Comparison of ENCODE assay signal across 16 cellular contexts in the genomic region with DNA sequence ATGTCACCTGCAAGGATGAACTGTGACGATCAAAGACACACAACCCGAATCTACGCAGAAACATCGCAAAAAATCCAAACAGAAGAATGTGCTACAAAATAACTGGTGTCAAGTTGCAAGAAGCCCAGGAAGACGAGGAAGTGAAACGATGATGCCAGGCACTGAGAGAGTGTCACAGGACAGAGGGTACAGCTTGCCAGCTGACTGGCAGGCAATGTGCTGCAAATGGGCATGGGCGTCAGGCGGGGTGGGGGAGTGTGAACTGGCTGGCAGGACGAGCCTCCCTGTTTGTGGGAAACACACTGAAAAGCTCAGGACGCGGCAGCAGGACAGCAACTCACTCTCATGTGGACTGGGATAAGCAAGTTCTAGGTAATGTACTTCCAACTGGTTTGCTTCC. TPM values are rescaled to one million over a fixed set of nuclear protein-coding genes. Genes with fewer than 3 reads are reported as not detected.
DNase-seq lines count a peak whose midpoint lies in the region; ATAC-seq and TF ChIP-seq lines count a peak whose summit lies in the region.
"Had no signal": no experiment of that assay in that cellular context is flagged by ENCODE, and none has a peak within 500 bp of the region (broad histone marks: within the 10 kb centered on the region; RNA-seq: fewer than 3 reads in every experiment).

No MANE protein-coding gene starts in this region.

- ATAC-seq in CD4-positive, CD25-positive, alpha-beta regulatory T cell (ENCODE audit: low read depth in 2 of 2) = no peak
- ATAC-seq in RWPE2 (ENCODE audit: low read depth) = no peak
- peak; percentile 83 to 85 for ATAC-seq in left cardiac atrium
- ATAC-seq in GM19395 (IDR thresholded peaks at IDR 0.05; ENCODE audit: unreplicated experiment) = no peak
- ATAC-seq in HG02588 (IDR thresholded peaks at IDR 0.05; ENCODE audit: unreplicated experiment) = no peak
- no peak for ATAC-seq in GM21447 (IDR thresholded peaks at IDR 0.05; ENCODE audit: unreplicated experiment)
- ATAC-seq: activated T-cell treated with anti-CD3 and anti-CD28 coated beads, Interleukin-2, amount 50 U/mL, for 4 hours; effector memory CD8-positive, alpha-beta T cell; left colon had no signal

- no peaks in the 10 kb centered on the region for H3K27me3 ChIP-seq in CD4-positive, CD25-positive, alpha-beta regulatory T cell (ENCODE audit: control insufficient read depth, insufficient read depth, low read length)
- no peaks in the 10 kb centered on the region for H3K27me3 ChIP-seq in RWPE2 (ENCODE audit: insufficient read depth, poor library complexity, severe bottlenecking)
- H3K27me3 ChIP-seq in prostate gland (replicated peaks; ENCODE audit: insufficient read depth) = no peaks in the 10 kb centered on the region
- H3K27me3 ChIP-seq in HAP-1 (ENCODE audit: low read depth) = no peaks in the 10 kb centered on the region

- peaks cover 4 to 17% (median 10%) of the 10 kb centered on the region in 4 donors for H3K4me1 Mint-ChIP-seq in CD4-positive, CD25-positive, alpha-beta regulatory T cell

- in situ Hi-C loops in HAP-1 (cut with MboI; ENCODE audit: low sequenced_read_pairs) = no loop called here

- H3K27me3 Mint-ChIP-seq in CD4-positive, CD25-positive, alpha-beta regulatory T cell = no peaks in the 10 kb centered on the region
- H3K27me3 Mint-ChIP-seq: effector memory CD8-positive, alpha-beta T cell had no signal

- peaks cover 43% of the 10 kb centered on the region for H3K36me3 Mint-ChIP-seq in CD4-positive, CD25-positive, alpha-beta regulatory T cell

- TF ChIP-seq CTCF in RWPE2 (IDR thresholded peaks at IDR 0.05; ENCODE audit: poor library complexity, severe bottlenecking) = no peak
- TF ChIP-seq CTCF in prostate gland (IDR thresholded peaks at IDR 0.05) = no peak

- H3K36me3 ChIP-seq in CD4-positive, CD25-positive, alpha-beta regulatory T cell (ENCODE audit: control insufficient read depth, insufficient read depth, low read length) = peaks cover 35% of the 10 kb centered on the region
- peaks cover 55% of the 10 kb centered on the region for H3K36me3 ChIP-seq in RWPE2 (ENCODE audit: low read depth)
- H3K36me3 ChIP-seq in prostate gland = peaks cover 0 to 12% of the 10 kb centered on the region in 2 donors
- peaks cover 21% of the 10 kb centered on the region for H3K36me3 ChIP-seq in HAP-1 (replicated peaks)

- no peaks in the 10 kb centered on the region for H3K4me1 ChIP-seq in CD4-positive, CD25-positive, alpha-beta regulatory T cell (ENCODE audit: control insufficient read depth, insufficient read depth, low read length, poor library complexity, severe bottlenecking)
- H3K4me1 ChIP-seq in RWPE2 (ENCODE audit: insufficient read depth, poor library complexity, severe bottlenecking) (peaks cover 3% of the 10 kb centered on the region), prostate gland (replicated peaks) (no peaks in the 10 kb centered on the region), HAP-1 (peaks cover under 1% of the 10 kb centered on the region; the same call in 1 of the 2 replicates)

- H3K4me3 Mint-ChIP-seq in CD4-positive, CD25-positive, alpha-beta regulatory T cell = no peak overlapping the region
- H3K4me3 Mint-ChIP-seq: activated T-cell treated with anti-CD3 and anti-CD28 coated beads, Interleukin-2, amount 50 U/mL, for 4 hours; effector memory CD8-positive, alpha-beta T cell had no signal

- no peak for TF ChIP-seq POLR2A in prostate gland (IDR thresholded peaks at IDR 0.05)

- H3K27ac ChIP-seq in CD4-positive, CD25-positive, alpha-beta regulatory T cell (ENCODE audit: insufficient read depth, low read length, poor library complexity, severe bottlenecking) = no peak overlapping the region
- H3K27ac ChIP-seq in RWPE2 (ENCODE audit: poor library complexity, severe bottlenecking) = no peak overlapping the region
- no peak overlapping the region for H3K27ac ChIP-seq in prostate gland

- intact Hi-C loops in left cardiac atrium (cut with DNase I) (loop anchor here in 1 of 2 donors (10.0 kb wide), 1 partner anchor 57 kb away; no protein-coding TSS in a partner anchor), prostate gland (cut with DNase I) (no loop called here)

- DNase-seq in CD4-positive, CD25-positive, alpha-beta regulatory T cell = no peak
- DNase-seq in RWPE2 (ENCODE audit: low spot score) = peak; percentile 56
- DNase-seq in left cardiac atrium = peak; percentile 75
- DNase-seq in prostate gland (ENCODE audit: low spot score) = peak; percentile 23
- DNase-seq in HAP-1 (ENCODE audit: low spot score in 2 of 2) = no peak
- DNase-seq: activated T-cell treated with anti-CD3 and anti-CD28 coated beads, Interleukin-2, amount 50 U/mL, for 4 hours; effector memory CD8-positive, alpha-beta T cell; HCEC 1CT; left colon; NCI-H526 had no signal

- H3K9me3 Mint-ChIP-seq in CD4-positive, CD25-positive, alpha-beta regulatory T cell = no peaks in the 10 kb centered on the region
- H3K9me3 Mint-ChIP-seq: activated T-cell treated with anti-CD3 and anti-CD28 coated beads, Interleukin-2, amount 50 U/mL, for 4 hours; effector memory CD8-positive, alpha-beta T cell had no signal

- 54% methylated on average over 11 of the region's 11 CpGs for WGBS in prostate gland

- H3K9me3 ChIP-seq in CD4-positive, CD25-positive, alpha-beta regulatory T cell (ENCODE audit: control insufficient read depth in 2 of 2, low read length in 2 of 2) = no peaks in the 10 kb centered on the region
- H3K9me3 ChIP-seq in RWPE2 (ENCODE audit: severe bottlenecking) = no peaks in the 10 kb centered on the region
- no peaks in the 10 kb centered on the region for H3K9me3 ChIP-seq in prostate gland
- no peaks in the 10 kb centered on the region for H3K9me3 ChIP-seq in HAP-1

- H3K4me3 ChIP-seq in CD4-positive, CD25-positive, alpha-beta regulatory T cell (ENCODE audit: low read depth, low read length) = no peak overlapping the region
- H3K4me3 ChIP-seq in RWPE2 (ENCODE audit: severe bottlenecking) (no peak overlapping the region), prostate gland (no peak overlapping the region), HAP-1 (no peak overlapping the region)

- H3K27ac Mint-ChIP-seq in CD4-positive, CD25-positive, alpha-beta regulatory T cell = peak overlapping the region; percentile 69 to 76 (median 70)

RNA-seq across cellular contexts. Expression of a gene that starts 28.9 kb away (rescaled TPM):
- not detected for total RNA-seq in CD4-positive, CD25-positive, alpha-beta regulatory T cell
- not detected for polyA plus RNA-seq in CD4-positive, CD25-positive, alpha-beta regulatory T cell
- under 1 TPM in 1 of 2 donors, not detected in 1; 0.09 TPM for total RNA-seq in left cardiac atrium
- total RNA-seq in prostate gland = 1 to 10 TPM in 1 of 2 donors, not detected in 1; 3.7 TPM
- total RNA-seq: activated T-cell treated with anti-CD3 and anti-CD28 coated beads, Interleukin-2, amount 50 U/mL, for 4 hours; Daoy; glomerular endothelial cell; HT1080 had no signal

Comparison
In these comparisons a context has a peak if more than half of its experiments do, and no peak if none do; other contexts are left out.
1. ATAC-seq: peak in left cardiac atrium (2 of 2); none in CD4-positive, CD25-positive, alpha-beta regulatory T cell (0 of 2), RWPE2 (single experiment), GM19395 (single experiment), HG02588 (single experiment) and GM21447 (single experiment).
2. DNase-seq: peak in RWPE2 (single experiment), left cardiac atrium (single experiment) and prostate gland (single experiment); none in CD4-positive, CD25-positive, alpha-beta regulatory T cell (0 of 3) and HAP-1 (0 of 2).